In genomic region chr13:48233097-48233885, GRCh38 we compare ENCODE assay signal across 7 cellular contexts. TPM values are rescaled to one million over a fixed set of nuclear protein-coding genes. Genes with fewer than 3 reads are reported as not detected.
DNase-seq lines count a peak whose midpoint lies in the region; TF ChIP-seq lines count a peak whose summit lies in the region.

TSS of gene ITM2B (plus strand) at chr13:48233206. CDS start at chr13:48233361, 155 bp downstream.

- CTCF ChIA-PET in MCF 10A (lab: Yijun Ruan, JAX) = interaction anchor here (0.7 to 2.1 kb wide), 8 partner anchors 9 to 195 kb away, joined by 3 to 9 read pairs (median 5); partner anchors contain the start of gene NUDT15

- peak within 1 kb of the TSS; percentile 95 for H3K27ac Mint-ChIP-seq in MCF 10A (ENCODE audit: low read depth, unreplicated experiment)

- intact Hi-C loops in MCF 10A (cut with micrococcal nuclease) = loop anchor here (1.0 kb wide), 1 partner anchor 71 kb away; no protein-coding TSS in a partner anchor

- H3K4me3 ChIP-seq in HFF-Myc (replicated peaks; ENCODE audit: low read depth, low read length) = peak within 1 kb of the TSS; percentile 93
- peak within 1 kb of the TSS; percentile 91 for H3K4me3 ChIP-seq in iPS-20b (ENCODE audit: low read length)
- peak within 1 kb of the TSS; percentile 97 to 99 (median 98) for H3K4me3 ChIP-seq in skeletal muscle tissue (ENCODE audit: low read length in 3 of 3)

- H3K4me1 ChIP-seq in iPS-20b (ENCODE audit: insufficient read depth, low read length) = peaks cover 34% of the 10 kb centered on the region
- H3K4me1 ChIP-seq in skeletal muscle tissue (ENCODE audit: control insufficient read depth in 3 of 3, insufficient read depth in 3 of 3, low read length in 3 of 3) = peaks cover 19 to 35% (median 27%) of the 10 kb centered on the region in 3 donors

- H3K27me3 Mint-ChIP-seq in MCF 10A (ENCODE audit: insufficient read depth, unreplicated experiment) = no peaks in the 10 kb centered on the region

- H3K4me3 Mint-ChIP-seq in MCF 10A (ENCODE audit: unreplicated experiment) = peak within 1 kb of the TSS; percentile 89

- H3K9me3 ChIP-seq in iPS-20b (ENCODE audit: insufficient read depth, low read depth, low read length) = no peaks in the 10 kb centered on the region
- no peaks in the 10 kb centered on the region for H3K9me3 ChIP-seq in skeletal muscle tissue (ENCODE audit: control insufficient read depth in 3 of 3, low read length in 3 of 3)

- H3K4me1 Mint-ChIP-seq in MCF 10A (ENCODE audit: insufficient read depth, unreplicated experiment) = peaks cover 27% of the 10 kb centered on the region

- DNase-seq in HFF-Myc (ENCODE audit: extremely low read depth, low read depth) = no peak
- DNase-seq in NCI-H1092 treated with DMSO at 0.1 percent for 48 hours (lab: John Stamatoyannopoulos, UW) = peak; percentile 50
- peak; percentile 78 for DNase-seq in UCSD-AML1 (lab: John Stamatoyannopoulos, UW; ENCODE audit: unreplicated experiment)
- DNase-seq in MCF 10A (ENCODE audit: unreplicated experiment) = peak; percentile 68

- H3K36me3 Mint-ChIP-seq in MCF 10A (ENCODE audit: insufficient read depth, unreplicated experiment) = peaks cover 8% of the 10 kb centered on the region

- no peaks in the 10 kb centered on the region for H3K36me3 ChIP-seq in iPS-20b (ENCODE audit: insufficient read depth, low read depth, low read length)
- H3K36me3 ChIP-seq in skeletal muscle tissue (ENCODE audit: control insufficient read depth in 3 of 3, insufficient read depth in 3 of 3, low read length in 3 of 3) = no peaks in the 10 kb centered on the region

- no peak within 1 kb of the TSS for H3K27ac ChIP-seq in iPS-20b (ENCODE audit: low read length)
- peak within 1 kb of the TSS; percentile 97 for H3K27ac ChIP-seq in skeletal muscle tissue (ENCODE audit: low read depth, low read length)

- H3K27me3 ChIP-seq in iPS-20b (ENCODE audit: insufficient read depth, low read length) (peaks cover 17% of the 10 kb centered on the region; the same call in 1 of the 2 replicates), skeletal muscle tissue (ENCODE audit: control insufficient read depth in 3 of 3, insufficient read depth in 3 of 3, low read length in 3 of 3) (no peaks in the 10 kb centered on the region)

- H3K9me3 Mint-ChIP-seq in MCF 10A (ENCODE audit: unreplicated experiment) = no peaks in the 10 kb centered on the region

- no TSS peak for BruUV-seq in MCF 10A (replicated peaks; lab: Mats Ljungman, UMichigan)

- H3K9ac ChIP-seq in iPS-20b (ENCODE audit: low read depth, low read length) (peak within 1 kb of the TSS; percentile 84), skeletal muscle tissue (ENCODE audit: low read depth in 1 of 3, low read length in 3 of 3) (peak within 1 kb of the TSS; percentile 99 to 100 (median 99))

- POLR2A ChIA-PET in MCF 10A (lab: Yijun Ruan, JAX) = interaction anchor here (0.6 to 7.2 kb wide), 37 partner anchors 9 to 346 kb away, joined by 3 to 110 read pairs (median 5); partner anchors contain the start of genes MED4, NUDT15, RB1 and RCBTB2

- peak; percentile 65 for TF ChIP-seq CTCF in GM12874 (IDR thresholded peaks at IDR 0.05; ENCODE audit: insufficient read depth, low read depth, low read length)
- peak; percentile 27 for TF ChIP-seq CTCF in HFF-Myc (IDR thresholded peaks at IDR 0.05; ENCODE audit: low read depth, low read length, missing control alignments)
- peak; percentile 40 for TF ChIP-seq CTCF in MCF 10A (IDR thresholded peaks at IDR 0.05; ENCODE audit: unreplicated experiment)

RNA-seq across cellular contexts. Expression of gene ITM2B, which starts in this region (rescaled TPM):
- total RNA-seq in MCF 10A (2022) (144 and 179 TPM in 2 replicates), skeletal muscle tissue (75.2 TPM)
